35 cellular contexts compared by ENCODE assay signal in the genomic region with DNA sequence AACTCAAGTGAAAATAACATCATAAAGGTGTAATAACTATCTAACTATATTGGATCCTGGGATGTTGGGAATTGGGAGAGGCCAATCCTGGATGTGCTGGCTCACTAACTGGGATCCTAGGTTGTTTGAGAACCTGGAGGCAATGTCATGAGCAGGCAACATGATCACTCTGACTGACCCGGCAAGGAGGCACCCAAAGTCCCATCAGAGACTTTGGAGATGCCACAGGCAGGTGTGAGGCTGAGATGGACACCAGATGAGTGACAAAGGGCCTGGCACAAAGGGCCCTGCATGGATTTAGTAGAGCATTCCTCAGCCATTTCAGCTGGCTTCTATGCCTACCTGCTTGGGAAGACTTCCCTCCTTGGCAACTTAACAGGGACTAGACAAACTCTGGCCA.
"Had no signal": no experiment of that assay in that cellular context is flagged by ENCODE, and none has a peak within 500 bp of the region (broad histone marks: within the 10 kb centered on the region; RNA-seq: fewer than 3 reads in every experiment).

No MANE protein-coding gene starts in this region.

- H3K36me3 ChIP-seq: MG63 had no signal

- H3K27me3 ChIP-seq: MG63 had no signal

- H3K4me3 ChIP-seq: MG63 had no signal

- H3K27ac ChIP-seq: KMS-11 had no signal

- DNase-seq: Karpas-422, Kasumi-1, KG1, MG63, MM.1S, MV-4-11, NCI-H1048, NCI-H1092, NCI-H1092 treated with DMSO at 0.1 percent for 48 hours, NCI-H1105, NCI-H1105 treated with DMSO at 0.1 percent for 48 hours, NCI-H1417, NCI-H1417 treated with DMSO at 0.1 percent for 48 hours, NCI-H1436, NCI-H1436 treated with DMSO at 0.1 percent for 48 hours, NCI-H146, NCI-H1694, NCI-H1694 treated with DMSO at 0.1 percent for 48 hours, NCI-H187, NCI-H187 treated with DMSO at 0.1 percent for 48 hours, NCI-H1930, NCI-H2029, NCI-H2029 treated with DMSO at 0.1 percent for 48 hours, NCI-H2081, NCI-H2081 treated with DMSO at 0.1 percent for 48 hours, NCI-H2107, NCI-H2171 treated with DMSO at 0.1 percent for 48 hours, NCI-H2227 treated with DMSO at 0.1 percent for 48 hours, NCI-H226, NCI-H345, NCI-H446 treated with DMSO at 0.1 percent for 48 hours, NCI-H510A, NCI-H510A treated with DMSO at 0.1 percent for 48 hours, NCI-H524 had no signal

- H3K9me3 ChIP-seq: MG63 had no signal
